1 cellular context compared by ENCODE assay signal in genomic region chr3:172596394-172596706, GRCh38.
TF ChIP-seq lines count a peak whose summit lies in the region.

No MANE protein-coding gene starts in this region.

TF ChIP-seq in K562, 482 proteins besides CTCF, POLR2A, EP300 and RAD21 (continued from another document):
- TF ChIP-seq ZNF407 (IDR thresholded peaks at IDR 0.05; ENCODE audit: low read depth): no peak
- no peak for TF ChIP-seq ARID2 (IDR thresholded peaks at IDR 0.05)
- TF ChIP-seq HSF4 (CRISPR knock-in tag; IDR thresholded peaks at IDR 0.05; ENCODE audit: borderline replicate concordance): no peak
- no peak for TF ChIP-seq RFX7 (CRISPR knock-in tag; IDR thresholded peaks at IDR 0.05)
- no peak for TF ChIP-seq IRF9 (tag; IDR thresholded peaks at IDR 0.05)
- TF ChIP-seq NEUROD1 (IDR thresholded peaks at IDR 0.05; ENCODE audit: borderline replicate concordance, low read depth, low read length, partially characterized antibody): no peak
- no peak for TF ChIP-seq RCOR1 (IDR thresholded peaks at IDR 0.05; ENCODE audit: borderline replicate concordance in 1 of 2, low read depth in 2 of 2, low read length in 2 of 2)
